ENCODE assay signal across 1 cellular context in the genomic region with DNA sequence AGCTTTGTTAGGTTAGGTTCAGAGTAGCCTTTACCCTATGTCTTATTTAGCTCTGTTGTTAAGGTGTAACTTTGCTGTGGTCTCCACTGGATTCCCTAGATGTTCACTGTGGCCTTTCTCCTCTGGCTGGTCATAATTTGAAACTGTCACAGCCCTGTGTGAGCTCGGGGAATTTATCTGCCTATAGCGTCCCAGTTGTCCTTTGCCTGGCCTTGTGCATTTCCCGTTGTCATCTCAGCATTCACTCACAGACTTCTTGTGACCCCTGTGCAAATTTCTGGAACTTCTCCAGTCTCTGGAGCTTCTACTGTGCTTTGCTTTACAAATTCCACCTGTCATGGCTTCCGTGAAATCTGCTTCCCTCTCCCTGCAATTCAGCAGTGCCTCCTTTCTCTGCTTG.
TF ChIP-seq lines count a peak whose summit lies in the region.

No MANE protein-coding gene starts in this region.

TF ChIP-seq in GM23338, 12 proteins besides CTCF, POLR2A, EP300 and RAD21 (continued from another document):
- TF ChIP-seq ZNF462 (CRISPR knock-in tag; IDR thresholded peaks at IDR 0.05), result no peak
- TF ChIP-seq JUNB (IDR thresholded peaks at IDR 0.05; ENCODE audit: unreplicated experiment), result no peak
